Comparison of ENCODE assay signal across 12 cellular contexts in the genomic region with DNA sequence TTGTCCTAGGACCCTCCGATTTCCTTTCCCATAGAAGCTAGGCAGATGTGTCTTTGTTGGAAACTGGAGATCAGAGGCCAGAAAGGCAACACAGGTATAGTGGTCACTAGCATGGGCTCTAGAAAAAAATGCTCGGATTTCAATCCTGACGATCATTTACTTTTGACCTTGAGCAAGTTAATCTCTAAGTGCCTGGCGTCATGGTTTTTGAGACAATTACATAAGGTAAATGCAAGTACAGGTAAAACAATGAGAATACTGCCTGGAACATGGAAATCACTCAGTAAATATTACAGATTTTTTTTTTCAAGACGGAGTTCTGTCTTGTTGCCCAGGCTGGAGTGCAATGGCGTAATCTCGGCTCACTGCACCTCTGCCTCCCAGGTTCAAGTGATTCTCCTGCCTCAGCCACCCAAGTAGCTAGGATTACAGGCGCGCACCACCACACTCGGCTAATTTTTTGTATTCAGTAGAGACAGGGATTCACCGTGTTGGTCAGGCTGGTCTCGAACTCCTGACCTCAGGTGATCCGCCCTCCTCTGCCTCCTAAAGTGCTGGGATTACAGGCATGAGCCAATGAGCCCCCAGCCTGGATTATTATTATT. TPM values are rescaled to one million over a fixed set of nuclear protein-coding genes. Genes with fewer than 3 reads are reported as not detected.
A peak's percentile ranks its signal among the peaks of the same experiment; 100 is the strongest.
DNase-seq lines count a peak whose midpoint lies in the region; ATAC-seq and TF ChIP-seq lines count a peak whose summit lies in the region.
"Had no signal": no experiment of that assay in that cellular context is flagged by ENCODE, and none has a peak within 500 bp of the region (broad histone marks: within the 10 kb centered on the region; RNA-seq: fewer than 3 reads in every experiment).

No MANE protein-coding gene starts in this region.

- H2AK5ac ChIP-seq in mesendoderm (ENCODE audit: low read length): no peak overlapping the region

- H3K36me3 Mint-ChIP-seq in activated naive CD4-positive, alpha-beta T cell treated with anti-CD3 and anti-CD28 coated beads for 36 hours (ENCODE audit: low read depth): peaks cover 1% of the 10 kb centered on the region
- H3K36me3 Mint-ChIP-seq in activated naive CD8-positive, alpha-beta T cell treated with anti-CD3 and anti-CD28 coated beads for 36 hours: peaks cover 5% of the 10 kb centered on the region

- ATAC-seq in thoracic aorta (ENCODE audit: insufficient number of reproducible peaks, low FRiP score, low read depth) (no peak), HG02885 (IDR thresholded peaks at IDR 0.05; ENCODE audit: poor library complexity, unreplicated experiment) (no peak)

- peak overlapping the region; percentile 65 for H3K4me3 Mint-ChIP-seq in activated naive CD4-positive, alpha-beta T cell treated with anti-CD3 and anti-CD28 coated beads for 36 hours
- H3K4me3 Mint-ChIP-seq in activated naive CD8-positive, alpha-beta T cell treated with anti-CD3 and anti-CD28 coated beads for 36 hours: peak overlapping the region; percentile 71

- CTCF ChIA-PET in activated naive CD4-positive, alpha-beta T cell treated with anti-CD3 and anti-CD28 coated beads for 36 hours (lab: Charles Lee): interaction anchor here (0.6 to 2.2 kb wide), 2 partner anchors 47 to 70 kb away, joined by 3 to 5 read pairs; no protein-coding TSS in a partner anchor

- H3K27me3 Mint-ChIP-seq in activated naive CD4-positive, alpha-beta T cell treated with anti-CD3 and anti-CD28 coated beads for 36 hours (ENCODE audit: low read depth): peaks cover 3% of the 10 kb centered on the region
- H3K27me3 Mint-ChIP-seq in activated naive CD8-positive, alpha-beta T cell treated with anti-CD3 and anti-CD28 coated beads for 36 hours: peaks cover 4% of the 10 kb centered on the region

- H3K4me1 ChIP-seq in mesendoderm (ENCODE audit: control insufficient read depth, low read depth, low read length): no peaks in the 10 kb centered on the region
- peaks cover 0 to 19% of the 10 kb centered on the region in 2 donors for H3K4me1 ChIP-seq in thoracic aorta (ENCODE audit: control insufficient read depth in 1 of 2, low read depth in 2 of 2)

- H3K4me2 ChIP-seq in mesendoderm (ENCODE audit: low read length): peak overlapping the region; percentile 47

- peaks cover 24% of the 10 kb centered on the region for H3K4me1 Mint-ChIP-seq in activated naive CD4-positive, alpha-beta T cell treated with anti-CD3 and anti-CD28 coated beads for 36 hours (ENCODE audit: low read depth)
- peaks cover 28% of the 10 kb centered on the region for H3K4me1 Mint-ChIP-seq in activated naive CD8-positive, alpha-beta T cell treated with anti-CD3 and anti-CD28 coated beads for 36 hours

- H3K9ac ChIP-seq in mesendoderm (ENCODE audit: low read length): peak overlapping the region; percentile 93

- intact Hi-C loops in activated naive CD4-positive, alpha-beta T cell treated with anti-CD3 and anti-CD28 coated beads for 36 hours (cut with micrococcal nuclease): no loop called here

- no peak overlapping the region for H4K8ac ChIP-seq in mesendoderm (ENCODE audit: low read depth, low read length)

- no peaks in the 10 kb centered on the region for H3K36me3 ChIP-seq in mesendoderm (ENCODE audit: control insufficient read depth, insufficient read depth, low read length)
- no peaks in the 10 kb centered on the region for H3K36me3 ChIP-seq in thoracic aorta

- H3K18ac ChIP-seq in mesendoderm (ENCODE audit: low read length): peak overlapping the region; percentile 33

- no peak for DNase-seq in activated naive CD4-positive, alpha-beta T cell treated with anti-CD3 and anti-CD28 coated beads for 36 hours
- no peak for DNase-seq in activated naive CD4-positive, alpha-beta T cell treated with anti-CD3 and anti-CD28 coated beads, Interleukin-2, amount 50 U/mL, for 16 hours
- no peak for DNase-seq in activated naive CD8-positive, alpha-beta T cell treated with anti-CD3 and anti-CD28 coated beads for 36 hours
- no peak for DNase-seq in mesendoderm
- no peak for DNase-seq in thoracic aorta (ENCODE audit: low spot score)
- DNase-seq in NCI-H226: no peak
- no peak for DNase-seq in GOT3 (lab: John Stamatoyannopoulos, UW)
- DNase-seq: AML-193, mammary epithelial cell, NCI-H1417 treated with DMSO at 0.1 percent for 48 hours, SHP77 had no signal

- no peak overlapping the region for H3K4ac ChIP-seq in mesendoderm (ENCODE audit: low read depth, low read length)

- H3K79me2 ChIP-seq in mesendoderm (ENCODE audit: control insufficient read depth, insufficient read depth, low read length): peaks cover 28% of the 10 kb centered on the region

- H3K9me3 Mint-ChIP-seq in activated naive CD4-positive, alpha-beta T cell treated with anti-CD3 and anti-CD28 coated beads for 36 hours: no peaks in the 10 kb centered on the region
- no peaks in the 10 kb centered on the region for H3K9me3 Mint-ChIP-seq in activated naive CD8-positive, alpha-beta T cell treated with anti-CD3 and anti-CD28 coated beads for 36 hours

- no peaks in the 10 kb centered on the region for H3K9me3 ChIP-seq in thoracic aorta

- H4K5ac ChIP-seq in mesendoderm (ENCODE audit: low read length): no peak overlapping the region

- no peak overlapping the region for H2BK15ac ChIP-seq in mesendoderm (replicated peaks; ENCODE audit: low read depth)

- no peaks in the 10 kb centered on the region for H3K27me3 ChIP-seq in mesendoderm (ENCODE audit: insufficient read depth, low read length, poor library complexity)
- H3K27me3 ChIP-seq in thoracic aorta (replicated peaks; ENCODE audit: insufficient read depth): no peaks in the 10 kb centered on the region

- H3K4me3 ChIP-seq in mesendoderm (ENCODE audit: low read length): no peak overlapping the region
- H3K4me3 ChIP-seq in thoracic aorta: peak overlapping the region; percentile 94

- H3K79me1 ChIP-seq in mesendoderm (ENCODE audit: low read length): peaks cover 1% of the 10 kb centered on the region

- no CpG with 5 or more reads among the region's 13 CpGs for WGBS in mesendoderm (ENCODE audit: extremely low coverage, insufficient coverage, low lambda C conversion rate)

- no peak overlapping the region for H3K23ac ChIP-seq in mesendoderm (ENCODE audit: low read length)

- H3K56ac ChIP-seq in mesendoderm (ENCODE audit: low read length): peak overlapping the region; percentile 96

- H2BK120ac ChIP-seq in mesendoderm (ENCODE audit: low read depth, low read length): no peak overlapping the region

- peak overlapping the region; percentile 60 for H3K27ac Mint-ChIP-seq in activated naive CD4-positive, alpha-beta T cell treated with anti-CD3 and anti-CD28 coated beads for 36 hours
- peak overlapping the region; percentile 78 for H3K27ac Mint-ChIP-seq in activated naive CD8-positive, alpha-beta T cell treated with anti-CD3 and anti-CD28 coated beads for 36 hours

- TF ChIP-seq CTCF in thoracic aorta (IDR thresholded peaks at IDR 0.05): no peak

- H2BK5ac ChIP-seq in mesendoderm (ENCODE audit: low read length): no peak overlapping the region

- H3K27ac ChIP-seq in mesendoderm (ENCODE audit: low read depth, low read length) (no peak overlapping the region), thoracic aorta (peak overlapping the region in 1 of 2 donors; percentile 61)

RNA-seq across cellular contexts. Expression of gene DENND5A, which starts 1.1 kb away (rescaled TPM):
- total RNA-seq in activated naive CD4-positive, alpha-beta T cell treated with anti-CD3 and anti-CD28 coated beads for 36 hours: 10 to 100 TPM; 62.3 to 63.5 TPM
- 10 to 100 TPM; 46.5 to 50.9 TPM for total RNA-seq in activated naive CD8-positive, alpha-beta T cell treated with anti-CD3 and anti-CD28 coated beads for 36 hours
- 38.4 TPM for polyA plus RNA-seq in mesendoderm (2013, experiment 1 of 2)
- 41.5 TPM for polyA plus RNA-seq in mesendoderm (2013, experiment 2 of 2)
- total RNA-seq in thoracic aorta: 100 to 1,000 TPM; 169 to 178 TPM

RNA-seq across cellular contexts. Expression of gene TMEM41B, which starts 48.2 kb away (rescaled TPM):
- total RNA-seq in activated naive CD4-positive, alpha-beta T cell treated with anti-CD3 and anti-CD28 coated beads for 36 hours: 10 to 100 TPM; 27.8 to 30.5 TPM
- 10 to 100 TPM; 20.1 to 20.5 TPM for total RNA-seq in activated naive CD8-positive, alpha-beta T cell treated with anti-CD3 and anti-CD28 coated beads for 36 hours
- polyA plus RNA-seq in mesendoderm (2013, experiment 1 of 2): 45.8 TPM
- polyA plus RNA-seq in mesendoderm (2013, experiment 2 of 2): 44.7 TPM
- 10 to 100 TPM; 19.1 to 34.8 TPM for total RNA-seq in thoracic aorta
